20 cellular contexts compared by ENCODE assay signal in genomic region chr1:61956774-61957173, GRCh38.
A peak's percentile ranks its signal among the peaks of the same experiment; 100 is the strongest.
DNase-seq lines count a peak whose midpoint lies in the region; ATAC-seq and TF ChIP-seq lines count a peak whose summit lies in the region.
"Had no signal": no experiment of that assay in that cellular context is flagged by ENCODE, and none has a peak within 500 bp of the region (broad histone marks: within the 10 kb centered on the region; RNA-seq: fewer than 3 reads in every experiment).

No MANE protein-coding gene starts in this region.

- H3K56ac ChIP-seq in mesendoderm (ENCODE audit: low read length) = no peak overlapping the region

- peak overlapping the region; percentile 46 for H3K27ac ChIP-seq in left ventricle myocardium inferior (replicated peaks)
- H3K27ac ChIP-seq in mesendoderm (ENCODE audit: low read depth, low read length) = no peak overlapping the region
- H3K27ac ChIP-seq: A549, GM23248, SK-N-MC had no signal

- H3K79me1 ChIP-seq in mesendoderm (ENCODE audit: low read length) = no peaks in the 10 kb centered on the region

- H3K23ac ChIP-seq in mesendoderm (ENCODE audit: low read length) = no peak overlapping the region

- H2BK120ac ChIP-seq in mesendoderm (ENCODE audit: low read depth, low read length) = no peak overlapping the region

- H3K79me2 ChIP-seq in mesendoderm (ENCODE audit: control insufficient read depth, insufficient read depth, low read length) = no peaks in the 10 kb centered on the region

- no peak for ATAC-seq in Right ventricle myocardium inferior
- peak; percentile 83 for ATAC-seq in WTC11
- ATAC-seq in GM18868 (IDR thresholded peaks at IDR 0.05; ENCODE audit: unreplicated experiment) = no peak
- ATAC-seq in activated CD8-positive, alpha-beta T cell treated with anti-CD3 and anti-CD28 coated beads, Interleukin-2, amount 10 ng/mL, durations not matched to agents 7 days and 5 days = no peak
- ATAC-seq: A549, PC-3 had no signal

- H3K4me2 ChIP-seq in mesendoderm (ENCODE audit: low read length) = no peak overlapping the region
- H3K4me2 ChIP-seq: A549 had no signal

- no peak overlapping the region for H4K5ac ChIP-seq in mesendoderm (ENCODE audit: low read length)

- peak overlapping the region; percentile 3; the same call in 1 of the 2 replicates for H3K4me3 Mint-ChIP-seq in WTC11
- no peak overlapping the region for H3K4me3 Mint-ChIP-seq in activated CD8-positive, alpha-beta T cell treated with anti-CD3 and anti-CD28 coated beads, Interleukin-2, amount 10 ng/mL, durations not matched to agents 7 days and 5 days
- H3K4me3 Mint-ChIP-seq: CD14-positive monocyte had no signal

- TF ChIP-seq CTCF in left ventricle myocardium inferior (IDR thresholded peaks at IDR 0.05; ENCODE audit: borderline replicate concordance) = no peak
- no peak for TF ChIP-seq CTCF in WTC11 (IDR thresholded peaks at IDR 0.05)

- peak overlapping the region; percentile 93 for H3K27ac Mint-ChIP-seq in WTC11
- H3K27ac Mint-ChIP-seq in activated CD8-positive, alpha-beta T cell treated with anti-CD3 and anti-CD28 coated beads, Interleukin-2, amount 10 ng/mL, durations not matched to agents 7 days and 5 days = no peak overlapping the region
- H3K27ac Mint-ChIP-seq: CD14-positive monocyte had no signal

- no peaks in the 10 kb centered on the region for H3K9me3 Mint-ChIP-seq in WTC11
- H3K9me3 Mint-ChIP-seq in activated CD8-positive, alpha-beta T cell treated with anti-CD3 and anti-CD28 coated beads, Interleukin-2, amount 10 ng/mL, durations not matched to agents 7 days and 5 days (ENCODE audit: insufficient read depth) = no peaks in the 10 kb centered on the region

- H3K36me3 ChIP-seq in left ventricle myocardium inferior (no peaks in the 10 kb centered on the region), mesendoderm (ENCODE audit: control insufficient read depth, insufficient read depth, low read length) (no peaks in the 10 kb centered on the region)

- no peak overlapping the region for H3K18ac ChIP-seq in mesendoderm (ENCODE audit: low read length)

- H3K36me3 Mint-ChIP-seq in WTC11 = no peaks in the 10 kb centered on the region
- H3K36me3 Mint-ChIP-seq in activated CD8-positive, alpha-beta T cell treated with anti-CD3 and anti-CD28 coated beads, Interleukin-2, amount 10 ng/mL, durations not matched to agents 7 days and 5 days (ENCODE audit: low read depth) = no peaks in the 10 kb centered on the region
- H3K36me3 Mint-ChIP-seq: CD14-positive monocyte had no signal

- DNase-seq in left ventricle myocardium inferior (no peak), Right ventricle myocardium inferior (ENCODE audit: missing footprints) (no peak), WTC11 (ENCODE audit: low spot score) (no peak), mesendoderm (peak; percentile 26), NCI-H187 (lab: John Stamatoyannopoulos, UW) (no peak)
- no peak for DNase-seq in activated CD8-positive, alpha-beta T cell treated with anti-CD3 and anti-CD28 coated beads, Interleukin-2, amount 10 ng/mL, durations not matched to agents 7 days and 5 days
- DNase-seq: Caco-2, DMS53, GM23248, Karpas-422, MM.1S, NCI-H1105 treated with DMSO at 0.1 percent for 48 hours, NCI-H2081, NCI-H2227 treated with DMSO at 0.1 percent for 48 hours, NCI-H524 treated with DMSO at 0.1 percent for 48 hours, PC-3 had no signal

- intact Hi-C loops in left ventricle myocardium inferior (cut with micrococcal nuclease) (loop anchor here (10.0 kb wide), 1 partner anchor 108 kb away; no protein-coding TSS in a partner anchor), Right ventricle myocardium inferior (cut with DNase I) (no loop called here)

- no peak overlapping the region for H3K4ac ChIP-seq in mesendoderm (ENCODE audit: low read depth, low read length)

- peaks cover 5% of the 10 kb centered on the region for H3K4me1 ChIP-seq in left ventricle myocardium inferior
- H3K4me1 ChIP-seq in mesendoderm (ENCODE audit: control insufficient read depth, low read depth, low read length) = peaks cover 2% of the 10 kb centered on the region
- H3K4me1 ChIP-seq: A549, Caco-2 had no signal

- no peaks in the 10 kb centered on the region for H3K27me3 ChIP-seq in left ventricle myocardium inferior (ENCODE audit: low read depth)
- no peaks in the 10 kb centered on the region for H3K27me3 ChIP-seq in mesendoderm (ENCODE audit: insufficient read depth, low read length, poor library complexity)

- no CpG with 5 or more reads among the region's 2 CpGs for WGBS in mesendoderm (ENCODE audit: extremely low coverage, insufficient coverage, low lambda C conversion rate)

- H3K4me3 ChIP-seq in left ventricle myocardium inferior = no peak overlapping the region
- no peak overlapping the region for H3K4me3 ChIP-seq in mesendoderm (ENCODE audit: low read length)
- H3K4me3 ChIP-seq: A549, GM23248, SK-N-MC had no signal

- CTCF ChIA-PET in WTC11 (lab: Charles Lee) = no interaction called here
- CTCF ChIA-PET in activated CD8-positive, alpha-beta T cell treated with anti-CD3 and anti-CD28 coated beads, Interleukin-2, amount 10 ng/mL, durations not matched to agents 7 days and 5 days (lab: Charles Lee) = no interaction called here

- H3K9me3 ChIP-seq in left ventricle myocardium inferior (replicated peaks) = no peaks in the 10 kb centered on the region
- H3K9me3 ChIP-seq: A549, Caco-2 had no signal

- no peak overlapping the region for H2BK5ac ChIP-seq in mesendoderm (ENCODE audit: low read length)

- peaks cover 48% of the 10 kb centered on the region for H3K4me1 Mint-ChIP-seq in WTC11
- no peaks in the 10 kb centered on the region for H3K4me1 Mint-ChIP-seq in activated CD8-positive, alpha-beta T cell treated with anti-CD3 and anti-CD28 coated beads, Interleukin-2, amount 10 ng/mL, durations not matched to agents 7 days and 5 days (ENCODE audit: low read depth)
- H3K4me1 Mint-ChIP-seq: CD14-positive monocyte had no signal

- POLR2A ChIA-PET in WTC11 (lab: Charles Lee) = no interaction called here
- POLR2A ChIA-PET in activated CD8-positive, alpha-beta T cell treated with anti-CD3 and anti-CD28 coated beads, Interleukin-2, amount 10 ng/mL, durations not matched to agents 7 days and 5 days (lab: Charles Lee) = no interaction called here

- no peak overlapping the region for H2BK15ac ChIP-seq in mesendoderm (replicated peaks; ENCODE audit: low read depth)

- no peaks in the 10 kb centered on the region for H3K27me3 Mint-ChIP-seq in WTC11 (ENCODE audit: low read depth)
- no peaks in the 10 kb centered on the region for H3K27me3 Mint-ChIP-seq in activated CD8-positive, alpha-beta T cell treated with anti-CD3 and anti-CD28 coated beads, Interleukin-2, amount 10 ng/mL, durations not matched to agents 7 days and 5 days (ENCODE audit: low read depth)

- H3K9ac ChIP-seq in mesendoderm (ENCODE audit: low read length) = no peak overlapping the region
- H3K9ac ChIP-seq: GM23248 had no signal

- no peak overlapping the region for H4K8ac ChIP-seq in mesendoderm (ENCODE audit: low read depth, low read length)

- H2AK5ac ChIP-seq in mesendoderm (ENCODE audit: low read length) = no peak overlapping the region

TF ChIP-seq in WTC11, 78 proteins besides CTCF, POLR2A, EP300 and RAD21:
- TF ChIP-seq RORB (CRISPR knock-in tag; IDR thresholded peaks at IDR 0.05) (no peak), FOXJ3 (CRISPR knock-in tag; IDR thresholded peaks at IDR 0.05; ENCODE audit: borderline replicate concordance) (no peak), FOXP4 (CRISPR knock-in tag; IDR thresholded peaks at IDR 0.05) (no peak), GTF2I (CRISPR knock-in tag; conservative IDR thresholded peaks at IDR 0.05) (no peak), SMAD3 (CRISPR knock-in tag; IDR thresholded peaks at IDR 0.05; ENCODE audit: borderline replicate concordance) (no peak), ZNF232 (CRISPR knock-in tag; IDR thresholded peaks at IDR 0.05) (no peak)
